Comparison of ENCODE assay signal across 8 cellular contexts in the genomic region with DNA sequence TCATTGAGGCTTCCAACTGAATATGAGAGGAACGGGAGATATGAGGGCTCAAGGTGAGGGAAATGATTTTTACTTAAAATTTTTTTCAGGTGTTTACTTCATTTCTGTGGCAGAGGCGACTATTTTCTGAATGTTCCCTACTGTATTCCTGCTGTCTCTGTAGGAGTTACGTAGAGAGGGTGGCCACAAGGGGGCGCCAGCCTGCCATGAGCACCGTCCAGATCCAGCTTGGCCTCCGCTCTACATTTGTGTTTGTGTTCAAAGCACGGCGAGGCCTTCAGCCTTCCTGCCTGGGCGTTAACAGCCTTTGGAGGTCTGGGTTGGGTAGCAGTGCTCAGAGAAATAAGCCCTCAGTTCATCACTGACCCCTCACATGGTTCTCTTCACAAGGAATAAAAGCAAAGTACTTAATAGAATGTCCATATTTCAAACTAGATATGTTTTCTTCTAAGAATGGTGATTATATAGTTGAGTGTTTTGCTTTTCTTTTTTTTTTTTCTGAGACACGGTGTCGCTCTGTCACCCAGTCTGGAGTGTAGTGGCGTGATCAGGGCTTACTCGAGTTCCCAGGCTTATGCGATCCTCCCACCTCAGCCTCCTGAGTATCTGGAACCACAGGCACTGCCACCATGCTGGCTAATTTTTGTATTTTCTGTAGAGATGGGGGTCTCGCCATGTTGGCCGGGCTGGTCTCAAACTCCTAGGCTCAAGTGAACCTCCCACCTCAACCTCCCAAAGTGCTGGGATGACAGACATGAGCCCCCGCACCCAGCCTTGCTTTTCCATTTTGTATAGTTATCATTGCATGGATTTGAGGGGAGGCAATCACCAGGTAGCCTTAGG. TPM values are rescaled to one million over a fixed set of nuclear protein-coding genes. Genes with fewer than 3 reads are reported as not detected.
DNase-seq lines count a peak whose midpoint lies in the region; ATAC-seq and TF ChIP-seq lines count a peak whose summit lies in the region.

No MANE protein-coding gene starts in this region.

- CTCF ChIA-PET in activated CD4-positive, alpha-beta T cell treated with anti-CD3 and anti-CD28 coated beads for 36 hours (lab: Charles Lee): interaction anchor here (0.6 to 2.0 kb wide), 15 partner anchors 9 to 420 kb away, joined by 3 to 6 read pairs (median 3); no protein-coding TSS in a partner anchor

- intact Hi-C loops in activated CD4-positive, alpha-beta T cell treated with anti-CD3 and anti-CD28 coated beads for 36 hours (cut with DNase I, micrococcal nuclease): loop anchor here (1.0 kb wide), 1 partner anchor 46 kb away; no protein-coding TSS in a partner anchor
- intact Hi-C loops in left colon (cut with DNase I, micrococcal nuclease): loop anchor here in 1 of 2 donors (5.0 kb wide), 1 partner anchor 47 kb away; no protein-coding TSS in a partner anchor

- peak overlapping the region; percentile 55 for H3K27ac Mint-ChIP-seq in activated CD4-positive, alpha-beta T cell treated with anti-CD3 and anti-CD28 coated beads for 36 hours

- H3K4me3 Mint-ChIP-seq in activated CD4-positive, alpha-beta T cell treated with anti-CD3 and anti-CD28 coated beads for 36 hours: no peak overlapping the region

- DNase-seq in AG09319 (ENCODE audit: extremely low read depth, low read depth): peak; percentile 65
- DNase-seq in H4 (ENCODE audit: low spot score): peak; percentile 79
- peak; percentile 71 for DNase-seq in NCI-H345 treated with DMSO at 0.1 percent for 48 hours (lab: John Stamatoyannopoulos, UW; ENCODE audit: unreplicated experiment)
- peak; percentile 91 for DNase-seq in activated CD4-positive, alpha-beta T cell treated with anti-CD3 and anti-CD28 coated beads for 36 hours
- DNase-seq in cerebellum (ENCODE audit: low spot score): peak; percentile 89
- peak; percentile 82 to 97 for DNase-seq in left colon
- peak; percentile 77 for DNase-seq in stimulated activated CD4-positive, alpha-beta T cell treated with anti-CD3 and anti-CD28 coated beads, Interleukin-1b, Interleukin-23, amount 100 ng/mL, for 48 hours

- H3K27me3 Mint-ChIP-seq in activated CD4-positive, alpha-beta T cell treated with anti-CD3 and anti-CD28 coated beads for 36 hours: no peaks in the 10 kb centered on the region

- POLR2A ChIA-PET in activated CD4-positive, alpha-beta T cell treated with anti-CD3 and anti-CD28 coated beads for 36 hours (lab: Charles Lee): interaction anchor here (0.6 kb wide), 1 partner anchor 54 kb away, joined by 4 read pairs; no protein-coding TSS in a partner anchor

- H3K9me3 Mint-ChIP-seq in activated CD4-positive, alpha-beta T cell treated with anti-CD3 and anti-CD28 coated beads for 36 hours (ENCODE audit: low read depth): no peaks in the 10 kb centered on the region

- peaks cover 19% of the 10 kb centered on the region for H3K4me1 Mint-ChIP-seq in activated CD4-positive, alpha-beta T cell treated with anti-CD3 and anti-CD28 coated beads for 36 hours

- peak; percentile 87 for ATAC-seq in activated CD4-positive, alpha-beta T cell treated with anti-CD3 and anti-CD28 coated beads for 36 hours
- ATAC-seq in left colon: peak; percentile 96
- ATAC-seq in HG03457 (IDR thresholded peaks at IDR 0.05; ENCODE audit: unreplicated experiment): no peak

- peak; percentile 96 for TF ChIP-seq CTCF in AG09319 (IDR thresholded peaks at IDR 0.05; ENCODE audit: low read depth, low read length)

- H3K36me3 Mint-ChIP-seq in activated CD4-positive, alpha-beta T cell treated with anti-CD3 and anti-CD28 coated beads for 36 hours (ENCODE audit: low read depth): peaks cover 45% of the 10 kb centered on the region

RNA-seq across cellular contexts. Expression of gene CKB, which starts 22.3 kb away (rescaled TPM):
- total RNA-seq in H4 (2014; rRNA removed; shearing (Covaris generic)): 47.1 and 52.4 TPM in 2 replicates
- total RNA-seq in activated CD4-positive, alpha-beta T cell treated with anti-CD3 and anti-CD28 coated beads for 36 hours: 1 to 10 TPM; 3.4 to 4.0 TPM
- 155 TPM for total RNA-seq in cerebellum
- total RNA-seq in left colon: 1,000 to 10,000 TPM; 1,945 to 3,680 TPM

RNA-seq across cellular contexts. Expression of gene TRMT61A, which starts 28.6 kb away (rescaled TPM):
- total RNA-seq in H4 (2014; rRNA removed; shearing (Covaris generic)): 5.8 and 6.8 TPM in 2 replicates
- total RNA-seq in activated CD4-positive, alpha-beta T cell treated with anti-CD3 and anti-CD28 coated beads for 36 hours: 1 to 10 TPM; 8.8 to 9.0 TPM
- total RNA-seq in cerebellum (5.1 TPM), left colon (10 to 100 TPM; 10.1 to 10.6 TPM)

Comparison
In these comparisons a context has a peak if more than half of its experiments do, and no peak if none do; other contexts are left out.
1. RNA of gene CKB, which starts 22.3 kb away (total RNA-seq): 1,945 to 3,680 TPM in left colon; 155 TPM in cerebellum (single experiment), 47.1 to 52.4 TPM in H4 and 3.4 to 4.0 TPM in activated CD4-positive, alpha-beta T cell treated with anti-CD3 and anti-CD28 coated beads for 36 hours; every median in the first group is over 10 times any median in the second.
2. Peak in every context shown above with its lines, with median percentiles within 50 percentile points of each other: DNase-seq.